In the genomic region with DNA sequence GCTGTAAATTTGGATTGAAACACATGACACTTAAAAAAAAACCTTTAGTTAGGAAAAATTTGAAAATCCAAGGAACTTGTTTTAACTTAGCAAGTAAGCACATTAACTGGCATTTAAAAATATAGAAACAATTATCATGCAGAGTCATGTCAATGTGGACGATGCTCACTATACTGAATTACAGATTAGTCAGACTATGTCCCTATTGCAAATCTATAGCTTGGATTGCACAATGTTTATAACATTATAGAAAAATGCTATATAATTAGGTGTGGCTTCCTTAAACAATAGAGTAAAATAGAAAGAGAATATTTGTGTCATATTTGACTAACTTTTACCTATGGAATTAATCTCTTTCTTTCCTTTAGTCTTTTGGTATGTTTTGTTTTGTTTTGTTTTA, we compare ENCODE assay signal across 32 cellular contexts. TPM values are rescaled to one million over a fixed set of nuclear protein-coding genes. Genes with fewer than 3 reads are reported as not detected.
"Had no signal": no experiment of that assay in that cellular context is flagged by ENCODE, and none has a peak within 500 bp of the region (broad histone marks: within the 10 kb centered on the region; RNA-seq: fewer than 3 reads in every experiment).

No MANE protein-coding gene starts in this region.

- ATAC-seq: activated CD4-positive, alpha-beta T cell treated with anti-CD3 and anti-CD28 coated beads for 36 hours; activated naive CD4-positive, alpha-beta T cell treated with anti-CD3 and anti-CD28 coated beads, Interleukin-2, amount 50 U/mL, for 72 hours; activated T-cell treated with anti-CD3 and anti-CD28 coated beads, Interleukin-2, amount 50 U/mL, for 72 hours; gastroesophageal sphincter; heart right ventricle had no signal

- H3K9me3 ChIP-seq: colonic mucosa, esophagus muscularis mucosa, gastroesophageal sphincter, heart right ventricle had no signal

- H3K27me3 ChIP-seq: brain microvascular endothelial cell, colonic mucosa, esophagus muscularis mucosa, gastroesophageal sphincter had no signal

- FAIRE-seq: astrocyte, endometrium, endothelial cell of umbilical vein had no signal

- H3K27ac ChIP-seq: brain microvascular endothelial cell, colonic mucosa, esophagus muscularis mucosa, gastroesophageal sphincter, heart right ventricle had no signal

- H3K4me1 ChIP-seq: colonic mucosa, esophagus muscularis mucosa, gastroesophageal sphincter, heart right ventricle had no signal

- DNase-seq: activated CD4-positive, alpha-beta memory T cell treated with anti-CD3 and anti-CD28 coated beads, Interleukin-2, amount 10 ng/mL, durations not matched to agents 7 days and 5 days; activated CD4-positive, alpha-beta T cell treated with anti-CD3 and anti-CD28 coated beads for 36 hours; activated CD4-positive, alpha-beta T cell treated with anti-CD3 and anti-CD28 coated beads, Interleukin-2, amount 10 ng/mL, durations not matched to agents 24 days and 14 days; activated CD4-positive, CD25-positive, alpha-beta regulatory T cell; activated CD4-positive, CD25-positive, alpha-beta regulatory T cell treated with anti-CD3 and anti-CD28 coated beads, Interleukin-2, amount 50 U/mL, for 72 hours; activated CD8-positive, alpha-beta memory T cell treated with anti-CD3 and anti-CD28 coated beads, Interleukin-2, amount 50 U/mL, for 48 hours; activated gamma-delta T cell; activated naive CD4-positive, alpha-beta T cell; activated naive CD4-positive, alpha-beta T cell treated with anti-CD3 and anti-CD28 coated beads, Interleukin-2, amount 10 ng/mL, durations not matched to agents 7 days and 5 days; activated naive CD8-positive, alpha-beta T cell treated with anti-CD3 and anti-CD28 coated beads, Interleukin-2, amount 10 ng/mL, durations not matched to agents 7 days and 5 days; activated T-cell treated with anti-CD3 and anti-CD28 coated beads for 4 hours; activated T-cell treated with anti-CD3 and anti-CD28 coated beads, Interleukin-2, amount 50 U/mL, for 24 hours; activated T-cell treated with anti-CD3 and anti-CD28 coated beads, Interleukin-2, amount 50 U/mL, for 72 hours; anterior cingulate cortex; brain microvascular endothelial cell; caudate nucleus; cerebellar nuclear complex; colonic mucosa; effector CD8-positive, alpha-beta T cell; foreskin melanocyte; heart right ventricle; T-helper 2 cell had no signal

- H3K4me3 ChIP-seq: colonic mucosa, esophagus muscularis mucosa, gastroesophageal sphincter, heart right ventricle had no signal

- H3K36me3 ChIP-seq: brain microvascular endothelial cell, colonic mucosa, esophagus muscularis mucosa, gastroesophageal sphincter, heart right ventricle had no signal

RNA-seq across cellular contexts. Expression of gene TUSC7, which starts 48.4 kb away (rescaled TPM):
- total RNA-seq: activated CD4-positive, alpha-beta memory T cell treated with anti-CD3 and anti-CD28 coated beads, Interleukin-2, amount 10 ng/mL, durations not matched to agents 7 days and 5 days; activated CD4-positive, alpha-beta T cell treated with anti-CD3 and anti-CD28 coated beads for 36 hours; activated CD4-positive, alpha-beta T cell treated with anti-CD3 and anti-CD28 coated beads, Interleukin-2, amount 10 ng/mL, durations not matched to agents 24 days and 14 days; activated naive CD4-positive, alpha-beta T cell treated with anti-CD3 and anti-CD28 coated beads, Interleukin-2, amount 50 U/mL, for 72 hours; activated naive CD8-positive, alpha-beta T cell treated with anti-CD3 and anti-CD28 coated beads, Interleukin-2, amount 10 ng/mL, durations not matched to agents 7 days and 5 days; activated T-cell treated with anti-CD3 and anti-CD28 coated beads, Interleukin-2, amount 50 U/mL, for 72 hours; astrocyte; colonic mucosa; dermis microvascular lymphatic vessel endothelial cell; endothelial cell of umbilical vein; epithelial cell of proximal tubule; esophagus muscularis mucosa; gastroesophageal sphincter; glomerular endothelial cell; heart right ventricle; T-helper 1 cell treated with Interleukin-12 subunit alpha and Interleukin-12 subunit beta and Interleukin-4 antibody, amounts not matched to agents 30 ng/mL and 1 ng/mL, for 36 hours had no signal
- polyA plus RNA-seq: endothelial cell of umbilical vein, heart right ventricle had no signal
